Comparison of ENCODE assay signal across 9 cellular contexts in the genomic region with DNA sequence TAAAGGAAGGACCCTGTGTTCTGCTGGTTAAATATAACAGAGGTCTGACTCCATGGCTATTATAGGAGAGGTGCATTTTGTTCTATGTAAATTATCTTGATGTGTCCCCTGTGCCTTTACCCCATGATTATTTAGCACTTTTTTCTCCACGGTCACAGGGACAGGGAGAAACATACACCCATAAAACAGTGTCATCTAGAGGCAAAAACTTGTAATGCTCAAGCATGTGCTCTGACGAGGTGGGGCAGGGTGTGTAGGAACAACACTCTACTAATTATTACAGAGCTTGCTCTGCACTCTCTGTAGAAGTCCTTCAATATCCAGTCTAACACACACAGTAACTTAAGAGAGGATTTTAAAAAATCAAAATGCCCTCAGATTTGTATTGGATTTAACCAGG.
DNase-seq lines count a peak whose midpoint lies in the region; ATAC-seq and TF ChIP-seq lines count a peak whose summit lies in the region.
"Had no signal": no experiment of that assay in that cellular context is flagged by ENCODE, and none has a peak within 500 bp of the region (broad histone marks: within the 10 kb centered on the region; RNA-seq: fewer than 3 reads in every experiment).

No MANE protein-coding gene starts in this region.

- H3K56ac ChIP-seq in mesendoderm (ENCODE audit: low read length) = no peak overlapping the region

- no peak overlapping the region for H2BK120ac ChIP-seq in mesendoderm (ENCODE audit: low read depth, low read length)

- in situ Hi-C loops in mammary epithelial cell (cut with MboI; ENCODE audit: low sequenced_read_pairs in 2 of 2) = no loop called here

- CTCF ChIA-PET in mammary epithelial cell (lab: Charles Lee; ENCODE audit: low non-redundant PET) = interaction anchor here (0.6 to 0.8 kb wide), 2 partner anchors 110 to 191 kb away, joined by 4 to 5 read pairs; no protein-coding TSS in a partner anchor

- no peak overlapping the region for H4K8ac ChIP-seq in mesendoderm (ENCODE audit: low read depth, low read length)

- H3K9me3 ChIP-seq in HUES48 (ENCODE audit: control insufficient read depth, insufficient read depth, low read length) = no peaks in the 10 kb centered on the region
- no peaks in the 10 kb centered on the region for H3K9me3 ChIP-seq in mammary epithelial cell (replicated peaks; ENCODE audit: insufficient read depth, low read length)

- no peak overlapping the region for H3K4me2 ChIP-seq in mammary epithelial cell (ENCODE audit: insufficient read depth, low read depth, low read length)
- H3K4me2 ChIP-seq in mesendoderm (ENCODE audit: low read length) = no peak overlapping the region

- peak; percentile 47 to 68 for TF ChIP-seq CTCF in mammary epithelial cell (conservative IDR thresholded peaks at IDR 0.05 in 1 of 2, IDR thresholded peaks at IDR 0.05 in 1 of 2; ENCODE audit: extremely low read depth in 1 of 2, insufficient read depth in 1 of 2, low read depth in 1 of 2, low read length in 2 of 2)

- DNase-seq in DMS53 (lab: John Stamatoyannopoulos, UW) (peak; percentile 74), mammary epithelial cell (no peak), mesendoderm (peak; percentile 67), CD1c-positive myeloid dendritic cell (ENCODE audit: extremely low spot score) (no peak), SW 1271 (lab: John Stamatoyannopoulos, UW) (no peak)
- no peak for DNase-seq in activated CD4-positive, alpha-beta T cell treated with anti-CD3 and anti-CD28 coated beads for 48 hours

- H3K4me3 ChIP-seq in HUES48 (ENCODE audit: low read depth, low read length) (no peak overlapping the region), mammary epithelial cell (replicated peaks in 1 of 3; ENCODE audit: insufficient read depth in 1 of 3, low read depth in 2 of 3, low read length in 3 of 3) (no peak overlapping the region), mesendoderm (ENCODE audit: low read length) (no peak overlapping the region)
- H3K4me3 ChIP-seq: SK-N-MC had no signal

- H3K27ac ChIP-seq in HUES48 (ENCODE audit: low read depth, low read length) = peak overlapping the region; percentile 9
- H3K27ac ChIP-seq in mammary epithelial cell (ENCODE audit: insufficient read depth, low read depth, low read length) = peak overlapping the region; percentile 86
- H3K27ac ChIP-seq in mesendoderm (ENCODE audit: low read depth, low read length) = no peak overlapping the region
- H3K27ac ChIP-seq: SK-N-MC had no signal

- H2BK15ac ChIP-seq in mesendoderm (replicated peaks; ENCODE audit: low read depth) = no peak overlapping the region

- no peaks in the 10 kb centered on the region; the same call in 1 of the 2 replicates for H3K36me3 ChIP-seq in HUES48 (ENCODE audit: control insufficient read depth, insufficient read depth, low read length)
- peaks cover 3% of the 10 kb centered on the region for H3K36me3 ChIP-seq in mammary epithelial cell (ENCODE audit: insufficient read depth, low read length)
- no peaks in the 10 kb centered on the region for H3K36me3 ChIP-seq in mesendoderm (ENCODE audit: control insufficient read depth, insufficient read depth, low read length)

- H3K27me3 ChIP-seq in HUES48 (ENCODE audit: control insufficient read depth, insufficient read depth, low read length) = no peaks in the 10 kb centered on the region
- H3K27me3 ChIP-seq in mammary epithelial cell (ENCODE audit: insufficient read depth, low read length) = no peaks in the 10 kb centered on the region
- H3K27me3 ChIP-seq in mesendoderm (ENCODE audit: insufficient read depth, low read length, poor library complexity) = no peaks in the 10 kb centered on the region

- H4K5ac ChIP-seq in mesendoderm (ENCODE audit: low read length) = no peak overlapping the region

- H2BK5ac ChIP-seq in mesendoderm (ENCODE audit: low read length) = no peak overlapping the region

- intact Hi-C loops in mammary epithelial cell (cut with micrococcal nuclease) = loop anchor here (1.0 to 2.0 kb wide), 2 partner anchors 95 to 189 kb away; no protein-coding TSS in a partner anchor

- dilution Hi-C loops in mammary epithelial cell (cut with HindIII; ENCODE audit: low sequenced_read_pairs) = no loop called here

- no peak overlapping the region for H2AK5ac ChIP-seq in mesendoderm (ENCODE audit: low read length)

- no peaks in the 10 kb centered on the region for H4K20me1 ChIP-seq in mammary epithelial cell (ENCODE audit: insufficient read depth, low read length)

- peaks cover 96% of the 10 kb centered on the region for H3K79me2 ChIP-seq in mammary epithelial cell (ENCODE audit: insufficient read depth, low read length)
- H3K79me2 ChIP-seq in mesendoderm (ENCODE audit: control insufficient read depth, insufficient read depth, low read length) = peaks cover 11% of the 10 kb centered on the region

- H3K23ac ChIP-seq in mesendoderm (ENCODE audit: low read length) = no peak overlapping the region

- H3K9ac ChIP-seq in HUES48 (ENCODE audit: low read depth, low read length) (no peak overlapping the region), mammary epithelial cell (ENCODE audit: insufficient read depth, low read length) (peak overlapping the region; percentile 49), mesendoderm (ENCODE audit: low read length) (no peak overlapping the region)

- no peak overlapping the region for H2AFZ ChIP-seq in mammary epithelial cell (ENCODE audit: low read depth, low read length)

- H3K4me1 ChIP-seq in HUES48 (ENCODE audit: control insufficient read depth, insufficient read depth, low read length) = peaks cover 39% of the 10 kb centered on the region
- peaks cover 52% of the 10 kb centered on the region for H3K4me1 ChIP-seq in mammary epithelial cell (ENCODE audit: insufficient read depth, low read length)
- H3K4me1 ChIP-seq in mesendoderm (ENCODE audit: control insufficient read depth, low read depth, low read length) = peaks cover 2% of the 10 kb centered on the region

- BruUV-seq in mammary epithelial cell (replicated peaks; lab: Mats Ljungman, UMichigan) = no TSS peak

- WGBS in mammary epithelial cell (ENCODE audit: low coverage, missing lambda C conversion rate) = 23% methylated on average over 2 of the region's 2 CpGs
- no CpG with 5 or more reads among the region's 2 CpGs for WGBS in mesendoderm (ENCODE audit: extremely low coverage, insufficient coverage, low lambda C conversion rate)

- no peak overlapping the region for H3K18ac ChIP-seq in mesendoderm (ENCODE audit: low read length)

- ATAC-seq in HG03521 (IDR thresholded peaks at IDR 0.05; ENCODE audit: unreplicated experiment) = no peak

- H3K4ac ChIP-seq in mesendoderm (ENCODE audit: low read depth, low read length) = no peak overlapping the region

- H3K79me1 ChIP-seq in mesendoderm (ENCODE audit: low read length) = peaks cover 8% of the 10 kb centered on the region

Comparison
In these comparisons a context has a peak if more than half of its experiments do, and no peak if none do; other contexts are left out.
1. DNase-seq: peak in DMS53 (single experiment) and mesendoderm (single experiment); none in mammary epithelial cell (single experiment), CD1c-positive myeloid dendritic cell (single experiment), SW 1271 (0 of 2) and activated CD4-positive, alpha-beta T cell treated with anti-CD3 and anti-CD28 coated beads for 48 hours (single experiment).